In genomic region chr2:168948621-168949212, GRCh38 we compare ENCODE assay signal across 9 cellular contexts. TPM values are rescaled to one million over a fixed set of nuclear protein-coding genes. Genes with fewer than 3 reads are reported as not detected.
A peak's percentile ranks its signal among the peaks of the same experiment; 100 is the strongest.
DNase-seq lines count a peak whose midpoint lies in the region; ATAC-seq and TF ChIP-seq lines count a peak whose summit lies in the region.
"Had no signal": no experiment of that assay in that cellular context is flagged by ENCODE, and none has a peak within 500 bp of the region (broad histone marks: within the 10 kb centered on the region; RNA-seq: fewer than 3 reads in every experiment).

No MANE protein-coding gene starts in this region.

- 56 to 72% (median 63%) methylated on average over 6 of the region's 6 CpGs for WGBS in spleen, 5 donors
- WGBS in stomach, 5 donors, result 59 to 69% (median 60%) methylated on average over 6 of the region's 6 CpGs

- TF ChIP-seq CTCF in natural killer cell (IDR thresholded peaks at IDR 0.05), result peak; percentile 77
- peak; percentile 78 for TF ChIP-seq CTCF in Loucy (conservative IDR thresholded peaks at IDR 0.05; ENCODE audit: low read length)
- peak in 52 of 56 donors; percentile 15 to 61 (median 44) for TF ChIP-seq CTCF in dorsolateral prefrontal cortex (IDR thresholded peaks at IDR 0.05 in 54 of 56, conservative IDR thresholded peaks at IDR 0.05 in 2 of 56; ENCODE audit: low read depth in 1 of 56, partially characterized antibody in 56 of 56)
- peak in 8 of 11 experiments; percentile 16 to 59 (median 44) for TF ChIP-seq CTCF in spleen (IDR thresholded peaks at IDR 0.05 in 8 of 11, conservative IDR thresholded peaks at IDR 0.05 in 3 of 11)
- peak in 2 of 7 experiments; percentile 17 to 28 for TF ChIP-seq CTCF in stomach (IDR thresholded peaks at IDR 0.05)

- H3K27ac Mint-ChIP-seq in natural killer cell, result no peak overlapping the region
- H3K27ac Mint-ChIP-seq in natural killer cell treated with Interleukin-12 subunit alpha and Interleukin-12 subunit beta and Interleukin-15 and Interleukin-18, amount 100 ng/mL, for 72 hours, result no peak overlapping the region
- H3K27ac Mint-ChIP-seq: activated naive CD4-positive, alpha-beta T cell treated with anti-CD3 and anti-CD28 coated beads, Interleukin-2, amount 50 U/mL, for 72 hours had no signal

- H3K9me2 ChIP-seq in Loucy (replicated peaks; ENCODE audit: low read depth, low read length), result no peaks in the 10 kb centered on the region

- H3K27me3 ChIP-seq in Loucy (ENCODE audit: insufficient read depth, low read length, poor library complexity, severe bottlenecking) (no peaks in the 10 kb centered on the region), dorsolateral prefrontal cortex (no peaks in the 10 kb centered on the region), spleen (replicated peaks in 1 of 7) (no peaks in the 10 kb centered on the region), stomach (no peaks in the 10 kb centered on the region)

- no peak for TF ChIP-seq POLR2A in spleen (IDR thresholded peaks at IDR 0.05)
- TF ChIP-seq POLR2A in stomach (IDR thresholded peaks at IDR 0.05), result no peak

- peaks cover 15% of the 10 kb centered on the region for H3K36me3 Mint-ChIP-seq in natural killer cell
- H3K36me3 Mint-ChIP-seq in natural killer cell treated with Interleukin-12 subunit alpha and Interleukin-12 subunit beta and Interleukin-15 and Interleukin-18, amount 100 ng/mL, for 72 hours, result peaks cover 17% of the 10 kb centered on the region

- DNase-seq in natural killer cell (no peak), dorsolateral prefrontal cortex (no peak), spleen (no peak), NCI-H146 treated with DMSO at 0.1 percent for 48 hours (lab: John Stamatoyannopoulos, UW; ENCODE audit: unreplicated experiment) (no peak), stomach (no peak), NCI-H1436 treated with DMSO at 0.1 percent for 48 hours (lab: John Stamatoyannopoulos, UW) (no peak)
- no peak for DNase-seq in natural killer cell treated with Interleukin-12 subunit alpha and Interleukin-12 subunit beta and Interleukin-15 and Interleukin-18, amount 100 ng/mL, for 72 hours (ENCODE audit: low spot score)

- TF ChIP-seq EP300 in stomach (IDR thresholded peaks at IDR 0.05), result no peak

- H3K9me3 ChIP-seq in Loucy (ENCODE audit: insufficient read depth, low read depth, low read length) (no peaks in the 10 kb centered on the region), spleen (peaks cover 0 to 20% (median 10%) of the 10 kb centered on the region in 8 donors), stomach (peaks cover 0 to 11% (median 0%) of the 10 kb centered on the region in 4 donors)

- no peak overlapping the region for H3K9ac ChIP-seq in Loucy (ENCODE audit: low read depth, low read length, poor library complexity, severe bottlenecking)

- no peak overlapping the region for H3K27ac ChIP-seq in dorsolateral prefrontal cortex
- no peak overlapping the region for H3K27ac ChIP-seq in spleen
- H3K27ac ChIP-seq in stomach, result no peak overlapping the region

- H3K4me2 ChIP-seq in Loucy (ENCODE audit: low read depth, low read length, poor library complexity, severe bottlenecking), result no peak overlapping the region

- peaks cover 15% of the 10 kb centered on the region for H3K4me1 ChIP-seq in Loucy (ENCODE audit: insufficient read depth, low read length, poor library complexity, severe bottlenecking)
- no peaks in the 10 kb centered on the region for H3K4me1 ChIP-seq in spleen
- H3K4me1 ChIP-seq in stomach, result no peaks in the 10 kb centered on the region

- ATAC-seq in natural killer cell, result peak in 1 of 3 donors; percentile 53
- ATAC-seq in natural killer cell treated with Interleukin-12 subunit alpha and Interleukin-12 subunit beta and Interleukin-15 and Interleukin-18, amount 100 ng/mL, for 72 hours, result no peak
- ATAC-seq: activated naive CD4-positive, alpha-beta T cell treated with anti-CD3 and anti-CD28 coated beads, Interleukin-2, amount 50 U/mL, for 72 hours had no signal

- intact Hi-C loops in natural killer cell (cut with micrococcal nuclease), result no loop called here
- intact Hi-C loops in dorsolateral prefrontal cortex (cut with DNase I), result no loop called here
- intact Hi-C loops in spleen (cut with DNase I; ENCODE audit: low total_unique reads), result no loop called here
- intact Hi-C loops in stomach (cut with DNase I; ENCODE audit: low total_unique reads), result no loop called here

- no peaks in the 10 kb centered on the region for H4K20me1 ChIP-seq in Loucy (ENCODE audit: insufficient read depth, low read length, poor library complexity, severe bottlenecking)

- H3K27me3 Mint-ChIP-seq in natural killer cell (ENCODE audit: low read depth in 2 of 2), result peaks cover 5 to 22% of the 10 kb centered on the region in 2 donors
- peaks cover 14 to 30% of the 10 kb centered on the region in 2 donors for H3K27me3 Mint-ChIP-seq in natural killer cell treated with Interleukin-12 subunit alpha and Interleukin-12 subunit beta and Interleukin-15 and Interleukin-18, amount 100 ng/mL, for 72 hours

- H3K4me1 Mint-ChIP-seq in natural killer cell, result no peaks in the 10 kb centered on the region
- H3K4me1 Mint-ChIP-seq in natural killer cell treated with Interleukin-12 subunit alpha and Interleukin-12 subunit beta and Interleukin-15 and Interleukin-18, amount 100 ng/mL, for 72 hours (ENCODE audit: low read depth in 2 of 2), result no peaks in the 10 kb centered on the region

- no peak overlapping the region for H2AFZ ChIP-seq in Loucy (ENCODE audit: low read length)

- H3K4me3 ChIP-seq in Loucy (ENCODE audit: low read length, poor library complexity, severe bottlenecking), result no peak overlapping the region
- no peak overlapping the region for H3K4me3 ChIP-seq in dorsolateral prefrontal cortex
- no peak overlapping the region for H3K4me3 ChIP-seq in spleen
- no peak overlapping the region for H3K4me3 ChIP-seq in stomach

- H3K79me2 ChIP-seq in Loucy (ENCODE audit: insufficient read depth, low read length), result no peaks in the 10 kb centered on the region

- H3K36me3 ChIP-seq in Loucy (ENCODE audit: insufficient read depth, low read length), result no peaks in the 10 kb centered on the region
- H3K36me3 ChIP-seq in spleen, result no peaks in the 10 kb centered on the region
- no peaks in the 10 kb centered on the region for H3K36me3 ChIP-seq in stomach

- H3F3A ChIP-seq in Loucy (ENCODE audit: low read depth), result no peaks in the 10 kb centered on the region

- H3K9me3 Mint-ChIP-seq in natural killer cell, result peaks cover 2 to 5% of the 10 kb centered on the region in 2 donors
- H3K9me3 Mint-ChIP-seq in natural killer cell treated with Interleukin-12 subunit alpha and Interleukin-12 subunit beta and Interleukin-15 and Interleukin-18, amount 100 ng/mL, for 72 hours, result peaks cover 6% of the 10 kb centered on the region

- no peak overlapping the region for H3K4me3 Mint-ChIP-seq in natural killer cell
- no peak overlapping the region for H3K4me3 Mint-ChIP-seq in natural killer cell treated with Interleukin-12 subunit alpha and Interleukin-12 subunit beta and Interleukin-15 and Interleukin-18, amount 100 ng/mL, for 72 hours

RNA-seq across cellular contexts. Expression of gene G6PC2, which starts 47.6 kb away (rescaled TPM):
- total RNA-seq in natural killer cell (not detected), dorsolateral prefrontal cortex (under 1 TPM in 12 of 120 experiments, not detected in 108; 0.20 to 0.92 (median 0.37) TPM), spleen (not detected), stomach (under 1 TPM in 1 of 5 donors, not detected in 4; 0.55 TPM)
- not detected for total RNA-seq in natural killer cell treated with Interleukin-12 subunit alpha and Interleukin-12 subunit beta and Interleukin-15 and Interleukin-18, amount 100 ng/mL, for 72 hours
- polyA plus RNA-seq in spleen (not detected), stomach (not detected)
- total RNA-seq: activated naive CD4-positive, alpha-beta T cell treated with anti-CD3 and anti-CD28 coated beads, Interleukin-2, amount 50 U/mL, for 72 hours had no signal

RNA-seq across cellular contexts. Expression of gene SPC25, which starts 58.5 kb away (rescaled TPM):
- total RNA-seq in natural killer cell (1 to 10 TPM in 1 of 3 donors, under 1 TPM in 1, not detected in 1; 0.45 to 1.0 TPM), dorsolateral prefrontal cortex (1 to 10 TPM in 97 of 120 experiments, under 1 TPM in 19, not detected in 4; 0.39 to 6.1 (median 1.9) TPM), spleen (1 to 10 TPM in 5 of 7 donors, under 1 TPM in 1, not detected in 1; 0.25 to 3.5 (median 2.1) TPM), stomach (1 to 10 TPM in 1 of 5 donors, under 1 TPM in 1, not detected in 3; 0.87 to 2.9 TPM)
- 10 to 100 TPM; 14.5 to 30.3 TPM for total RNA-seq in natural killer cell treated with Interleukin-12 subunit alpha and Interleukin-12 subunit beta and Interleukin-15 and Interleukin-18, amount 100 ng/mL, for 72 hours
- polyA plus RNA-seq in spleen (1 to 10 TPM in 2 of 3 donors, under 1 TPM in 1; 0.54 to 4.2 (median 2.8) TPM), stomach (1 to 10 TPM; 2.6 to 4.7 (median 4.5) TPM)
